13 cellular contexts compared by ENCODE assay signal in the genomic region with DNA sequence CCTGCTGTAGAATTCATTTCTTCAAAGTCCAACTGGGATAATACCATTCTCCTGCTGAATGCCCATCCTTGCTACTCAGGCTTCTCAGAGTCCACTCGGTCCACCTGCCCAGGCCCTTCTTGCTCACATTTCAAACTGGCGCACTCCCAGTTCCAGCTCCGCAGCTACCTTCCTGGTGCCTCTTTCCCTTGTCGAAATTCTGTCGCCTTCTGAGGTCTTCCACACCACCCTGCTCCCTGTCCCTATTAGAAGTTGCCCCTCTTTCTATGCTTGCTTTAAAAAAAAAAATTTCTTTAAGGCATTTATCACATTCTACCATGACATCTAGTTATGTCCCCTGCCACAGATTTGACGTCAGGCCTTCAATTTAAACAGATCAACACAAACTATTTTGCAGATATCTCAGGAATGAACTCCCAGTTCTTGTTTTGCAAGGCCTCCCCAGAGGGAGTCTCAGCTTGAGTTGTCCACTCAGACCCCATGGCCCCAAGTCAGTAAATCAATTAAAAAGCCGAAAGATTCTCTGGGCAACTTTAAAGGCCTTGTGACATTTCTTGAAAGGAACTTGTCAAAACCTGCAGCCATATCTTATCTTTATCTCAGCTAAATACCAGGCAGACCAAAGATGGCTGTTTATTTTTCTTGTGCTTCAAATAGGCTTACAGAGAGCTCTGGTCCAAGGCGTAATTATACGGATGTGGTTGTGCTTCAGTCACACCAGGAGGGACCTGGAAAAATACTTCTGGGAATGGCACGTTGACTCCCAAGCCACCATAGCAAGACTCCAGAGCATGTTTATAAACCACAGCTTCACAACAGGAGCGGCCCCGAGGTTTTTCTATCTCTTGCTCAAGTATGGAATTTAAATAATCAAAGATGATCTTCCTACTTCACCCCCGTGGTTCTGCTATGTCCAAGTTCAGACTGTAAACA. TPM values are rescaled to one million over a fixed set of nuclear protein-coding genes. Genes with fewer than 3 reads are reported as not detected.
DNase-seq lines count a peak whose midpoint lies in the region; ATAC-seq and TF ChIP-seq lines count a peak whose summit lies in the region.
"Had no signal": no experiment of that assay in that cellular context is flagged by ENCODE, and none has a peak within 500 bp of the region (broad histone marks: within the 10 kb centered on the region; RNA-seq: fewer than 3 reads in every experiment).

No MANE protein-coding gene starts in this region.

- TF ChIP-seq CTCF in lower lobe of right lung (IDR thresholded peaks at IDR 0.05): no peak

- intact Hi-C loops in activated T-helper 1 cell treated with anti-CD3 and anti-CD28 coated beads, Interleukin-12 subunit alpha, Interleukin-12 subunit beta, Interleukin-2, Interleukin-4 antibody, amounts not matched to agents 30 ng/mL and 10 ng/mL and 1 ng/mL, durations not matched to agents 14 hours and 24 hours and 36 hours (cut with micrococcal nuclease): loop anchor here (5.0 kb wide), 2 partner anchors 396 to 971 kb away; a partner anchor contains a TSS
- intact Hi-C loops in lower lobe of right lung (cut with DNase I) (no loop called here), aorta (cut with DNase I) (no loop called here)

- ATAC-seq in stimulated activated naive CD8-positive, alpha-beta T cell treated with anti-CD3 and anti-CD28 coated beads, Interleukin-15, Interleukin-2, amounts not matched to agents 100 U/mL and 50 U/mL, for 24 hours: no peak
- ATAC-seq in lower lobe of right lung (no peak), HG02642 (IDR thresholded peaks at IDR 0.05; ENCODE audit: poor library complexity, unreplicated experiment) (no peak), esophagus mucosa (no peak), aorta (ENCODE audit: low FRiP score) (no peak)

- H3K36me3 Mint-ChIP-seq in stimulated activated naive CD8-positive, alpha-beta T cell treated with anti-CD3 and anti-CD28 coated beads, Interleukin-15, Interleukin-2, amounts not matched to agents 100 ng/mL and 50 ng/mL, for 24 hours (ENCODE audit: low read depth): peaks cover 7% of the 10 kb centered on the region
- H3K36me3 Mint-ChIP-seq in activated T-helper 1 cell treated with anti-CD3 and anti-CD28 coated beads, Interleukin-12 subunit alpha, Interleukin-12 subunit beta, Interleukin-2, Interleukin-4 antibody, amounts not matched to agents 30 ng/mL and 10 ng/mL and 1 ng/mL, durations not matched to agents 14 hours and 24 hours and 36 hours (ENCODE audit: low read depth): peaks cover 7% of the 10 kb centered on the region

- H3K27me3 ChIP-seq in lower lobe of right lung (ENCODE audit: low read depth) (no peaks in the 10 kb centered on the region), aorta (ENCODE audit: control insufficient read depth in 1 of 2, insufficient read depth in 2 of 2, low read length in 1 of 2) (no peaks in the 10 kb centered on the region)

- WGBS in aorta, 2 donors: 84 to 93% methylated on average over 13 of the region's 13 CpGs

- peaks cover 42% of the 10 kb centered on the region for H3K4me1 ChIP-seq in lower lobe of right lung
- H3K4me1 ChIP-seq in aorta (ENCODE audit: control insufficient read depth in 1 of 2, insufficient read depth in 2 of 2, low read length in 2 of 2): no peaks in the 10 kb centered on the region
- H3K4me1 ChIP-seq: BE2C, parathyroid adenoma had no signal

- H3K27ac Mint-ChIP-seq in stimulated activated naive CD8-positive, alpha-beta T cell treated with anti-CD3 and anti-CD28 coated beads, Interleukin-15, Interleukin-2, amounts not matched to agents 100 ng/mL and 50 ng/mL, for 24 hours: no peak overlapping the region
- H3K27ac Mint-ChIP-seq in activated T-helper 1 cell treated with anti-CD3 and anti-CD28 coated beads, Interleukin-12 subunit alpha, Interleukin-12 subunit beta, Interleukin-2, Interleukin-4 antibody, amounts not matched to agents 30 ng/mL and 10 ng/mL and 1 ng/mL, durations not matched to agents 14 hours and 24 hours and 36 hours: no peak overlapping the region

- peaks cover 4% of the 10 kb centered on the region for H3K27me3 Mint-ChIP-seq in stimulated activated naive CD8-positive, alpha-beta T cell treated with anti-CD3 and anti-CD28 coated beads, Interleukin-15, Interleukin-2, amounts not matched to agents 100 ng/mL and 50 ng/mL, for 24 hours
- peaks cover 19% of the 10 kb centered on the region for H3K27me3 Mint-ChIP-seq in activated T-helper 1 cell treated with anti-CD3 and anti-CD28 coated beads, Interleukin-12 subunit alpha, Interleukin-12 subunit beta, Interleukin-2, Interleukin-4 antibody, amounts not matched to agents 30 ng/mL and 10 ng/mL and 1 ng/mL, durations not matched to agents 14 hours and 24 hours and 36 hours (ENCODE audit: insufficient read depth)

- peak overlapping the region; percentile 85 for H3K4me3 Mint-ChIP-seq in stimulated activated naive CD8-positive, alpha-beta T cell treated with anti-CD3 and anti-CD28 coated beads, Interleukin-15, Interleukin-2, amounts not matched to agents 100 ng/mL and 50 ng/mL, for 24 hours
- H3K4me3 Mint-ChIP-seq in activated T-helper 1 cell treated with anti-CD3 and anti-CD28 coated beads, Interleukin-12 subunit alpha, Interleukin-12 subunit beta, Interleukin-2, Interleukin-4 antibody, amounts not matched to agents 30 ng/mL and 10 ng/mL and 1 ng/mL, durations not matched to agents 14 hours and 24 hours and 36 hours: peak overlapping the region; percentile 84

- H3K4me3 ChIP-seq in lower lobe of right lung (peak overlapping the region; percentile 66), aorta (ENCODE audit: low read length in 2 of 2) (no peak overlapping the region)

- no peak for DNase-seq in stimulated activated naive CD8-positive, alpha-beta T cell treated with anti-CD3 and anti-CD28 coated beads, Interleukin-15, Interleukin-2, amounts not matched to agents 100 U/mL and 50 U/mL, for 24 hours
- DNase-seq in activated T-helper 1 cell treated with anti-CD3 and anti-CD28 coated beads, Interleukin-12 subunit alpha, Interleukin-12 subunit beta, Interleukin-2, Interleukin-4 antibody, amounts not matched to agents 30 ng/mL and 10 ng/mL and 1 ng/mL, durations not matched to agents 14 hours and 24 hours and 36 hours (ENCODE audit: low spot score): no peak
- DNase-seq in lower lobe of right lung (no peak), NCI-H774 (lab: John Stamatoyannopoulos, UW) (no peak), aorta (no peak)
- DNase-seq: BE2C; effector memory CD4-positive, alpha-beta T cell; KBM-7; NCI-H2029 treated with DMSO at 0.1 percent for 48 hours had no signal

- H3K9me3 ChIP-seq in lower lobe of right lung: no peaks in the 10 kb centered on the region
- H3K9me3 ChIP-seq in aorta (ENCODE audit: control insufficient read depth, low read length): no peaks in the 10 kb centered on the region
- H3K9me3 ChIP-seq: BE2C had no signal

- no peaks in the 10 kb centered on the region for H3K9me3 Mint-ChIP-seq in stimulated activated naive CD8-positive, alpha-beta T cell treated with anti-CD3 and anti-CD28 coated beads, Interleukin-15, Interleukin-2, amounts not matched to agents 100 ng/mL and 50 ng/mL, for 24 hours
- H3K9me3 Mint-ChIP-seq in activated T-helper 1 cell treated with anti-CD3 and anti-CD28 coated beads, Interleukin-12 subunit alpha, Interleukin-12 subunit beta, Interleukin-2, Interleukin-4 antibody, amounts not matched to agents 30 ng/mL and 10 ng/mL and 1 ng/mL, durations not matched to agents 14 hours and 24 hours and 36 hours: no peaks in the 10 kb centered on the region

- no peaks in the 10 kb centered on the region for H3K36me3 ChIP-seq in lower lobe of right lung
- no peaks in the 10 kb centered on the region for H3K36me3 ChIP-seq in aorta (ENCODE audit: control insufficient read depth in 1 of 2, insufficient read depth in 2 of 2, low read length in 1 of 2)
- H3K36me3 ChIP-seq: BE2C had no signal

- H3K27ac ChIP-seq in lower lobe of right lung: no peak overlapping the region
- no peak overlapping the region for H3K27ac ChIP-seq in aorta (ENCODE audit: low read depth in 1 of 2, low read length in 2 of 2)
- H3K27ac ChIP-seq: parathyroid adenoma had no signal

- H3K4me1 Mint-ChIP-seq in stimulated activated naive CD8-positive, alpha-beta T cell treated with anti-CD3 and anti-CD28 coated beads, Interleukin-15, Interleukin-2, amounts not matched to agents 100 ng/mL and 50 ng/mL, for 24 hours (ENCODE audit: low read depth): peaks cover 35% of the 10 kb centered on the region
- peaks cover 35% of the 10 kb centered on the region for H3K4me1 Mint-ChIP-seq in activated T-helper 1 cell treated with anti-CD3 and anti-CD28 coated beads, Interleukin-12 subunit alpha, Interleukin-12 subunit beta, Interleukin-2, Interleukin-4 antibody, amounts not matched to agents 30 ng/mL and 10 ng/mL and 1 ng/mL, durations not matched to agents 14 hours and 24 hours and 36 hours (ENCODE audit: low read depth)

RNA-seq across cellular contexts. Expression of a gene that starts 2.2 kb away (rescaled TPM):
- total RNA-seq in activated T-helper 1 cell treated with anti-CD3 and anti-CD28 coated beads, Interleukin-12 subunit alpha, Interleukin-12 subunit beta, Interleukin-2, Interleukin-4 antibody, amounts not matched to agents 30 ng/mL and 10 ng/mL and 1 ng/mL, durations not matched to agents 14 hours and 24 hours and 36 hours: 23.2 and 28.0 TPM in 2 replicates
- total RNA-seq in lower lobe of right lung: 54.6 TPM
- total RNA-seq in esophagus mucosa: 12.4 TPM
- 10 to 100 TPM; 10.1 to 11.5 TPM for total RNA-seq in aorta
- polyA plus RNA-seq in aorta: 1 to 10 TPM; 3.6 to 6.0 TPM

RNA-seq across cellular contexts. Expression of a gene that starts 59.0 kb away (rescaled TPM):
- 14.3 and 14.6 TPM in 2 replicates for total RNA-seq in activated T-helper 1 cell treated with anti-CD3 and anti-CD28 coated beads, Interleukin-12 subunit alpha, Interleukin-12 subunit beta, Interleukin-2, Interleukin-4 antibody, amounts not matched to agents 30 ng/mL and 10 ng/mL and 1 ng/mL, durations not matched to agents 14 hours and 24 hours and 36 hours
- total RNA-seq in lower lobe of right lung: 18.4 TPM
- 17.3 TPM for total RNA-seq in esophagus mucosa
- 10 to 100 TPM; 10.7 to 12.2 TPM for total RNA-seq in aorta
- 10 to 100 TPM; 11.6 to 19.6 TPM for polyA plus RNA-seq in aorta

RNA-seq across cellular contexts. Expression of a gene that starts 59.2 kb away (rescaled TPM):
- total RNA-seq in activated T-helper 1 cell treated with anti-CD3 and anti-CD28 coated beads, Interleukin-12 subunit alpha, Interleukin-12 subunit beta, Interleukin-2, Interleukin-4 antibody, amounts not matched to agents 30 ng/mL and 10 ng/mL and 1 ng/mL, durations not matched to agents 14 hours and 24 hours and 36 hours: 20.7 and 21.8 TPM in 2 replicates
- 17.0 TPM for total RNA-seq in lower lobe of right lung
- 6.6 TPM for total RNA-seq in esophagus mucosa
- 10 to 100 TPM; 19.3 to 22.6 TPM for total RNA-seq in aorta
- 1 to 10 TPM; 6.0 to 10.0 TPM for polyA plus RNA-seq in aorta
